ENCODE assay signal across 9 cellular contexts in the genomic region with DNA sequence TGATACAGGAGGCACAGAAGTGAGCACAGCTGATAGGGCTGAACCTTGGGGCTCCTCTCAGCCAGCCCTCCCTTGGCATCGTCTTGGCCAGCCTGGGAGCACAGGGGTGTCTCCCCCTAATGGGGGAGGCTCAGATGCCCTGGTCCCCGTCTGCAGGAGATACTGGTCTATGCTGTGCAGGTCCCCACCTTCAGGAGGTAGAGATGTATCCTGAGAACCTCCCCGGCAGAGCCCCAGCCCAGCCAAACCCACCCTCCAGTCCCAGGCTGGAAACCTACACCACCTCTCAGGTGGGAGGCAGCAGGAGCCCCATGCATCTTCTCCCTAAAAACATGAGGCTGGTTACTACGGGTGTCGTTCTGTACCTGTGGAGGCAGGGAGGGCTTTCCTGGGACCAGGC. TPM values are rescaled to one million over a fixed set of nuclear protein-coding genes. Genes with fewer than 3 reads are reported as not detected.
"Had no signal": no experiment of that assay in that cellular context is flagged by ENCODE, and none has a peak within 500 bp of the region (broad histone marks: within the 10 kb centered on the region; RNA-seq: fewer than 3 reads in every experiment).

No MANE protein-coding gene starts in this region.

- H3K4me3 ChIP-seq: GM23248, HAP-1, K562 had no signal

- DNase-seq: GM23248, GOT3, HFFc6, IMR-90 had no signal

- H3K9me3 Mint-ChIP-seq: HFFc6 had no signal

- H3K4me3 Mint-ChIP-seq: HFFc6 had no signal

- H3K4me1 ChIP-seq: HAP-1 had no signal

- FAIRE-seq: K562 had no signal

- H3K9me3 ChIP-seq: HAP-1 had no signal

- ATAC-seq: HCT116, K562 had no signal

- H2AFZ ChIP-seq: GM23248 had no signal

- H3K9ac ChIP-seq: GM23248 had no signal

- H3K27ac ChIP-seq: GM23248, HL-60 had no signal

- H3K36me3 ChIP-seq: HAP-1 had no signal

- H3K27ac Mint-ChIP-seq: HFFc6 had no signal

RNA-seq across cellular contexts. Expression of gene ABCC6, which starts 38.7 kb away (rescaled TPM):
- total RNA-seq: GM23248, HT1080 had no signal
